In genomic region chr1:23810818-23811420, GRCh38 we compare ENCODE assay signal across 8 cellular contexts. TPM values are rescaled to one million over a fixed set of nuclear protein-coding genes. Genes with fewer than 3 reads are reported as not detected.
DNase-seq lines count a peak whose midpoint lies in the region; ATAC-seq and TF ChIP-seq lines count a peak whose summit lies in the region.

No MANE protein-coding gene starts in this region.

- H3K36me3 ChIP-seq in parathyroid adenoma (ENCODE audit: control insufficient read depth, insufficient read depth, low read length), result no peaks in the 10 kb centered on the region

- H3K4me1 ChIP-seq in parathyroid adenoma, result no peaks in the 10 kb centered on the region

- no peak for DNase-seq in AG09309 (ENCODE audit: low read depth)
- DNase-seq in NCI-H1092 treated with DMSO at 0.1 percent for 48 hours (lab: John Stamatoyannopoulos, UW), result peak; percentile 6
- DNase-seq in activated CD8-positive, alpha-beta memory T cell treated with anti-CD3 and anti-CD28 coated beads, Interleukin-2, amount 50 U/mL, for 4 hours, result peak; percentile 56
- peak; percentile 17 for DNase-seq in fibroblast of the aortic adventitia (ENCODE audit: low read depth)
- no peak for DNase-seq in NCI-H345 (lab: John Stamatoyannopoulos, UW)

- no peaks in the 10 kb centered on the region for H3K79me2 ChIP-seq in parathyroid adenoma

- peak; percentile 69 for TF ChIP-seq CTCF in AG09309 (IDR thresholded peaks at IDR 0.05; ENCODE audit: control insufficient read depth, insufficient read depth, low read depth, low read length, missing control alignments)
- peak; percentile 67 for TF ChIP-seq CTCF in fibroblast of the aortic adventitia (IDR thresholded peaks at IDR 0.05; ENCODE audit: insufficient read depth, low read length)
- TF ChIP-seq CTCF in parathyroid adenoma (IDR thresholded peaks at IDR 0.05), result peak; percentile 38

- no peak overlapping the region for H3K4me2 ChIP-seq in parathyroid adenoma (ENCODE audit: low read length)

- ATAC-seq in GM18909 (IDR thresholded peaks at IDR 0.05; ENCODE audit: poor library complexity, unreplicated experiment) (peak; percentile 65), GM21825 (IDR thresholded peaks at IDR 0.05; ENCODE audit: unreplicated experiment) (no peak)

- H2AFZ ChIP-seq in parathyroid adenoma, result no peak overlapping the region

- no peaks in the 10 kb centered on the region for H3K27me3 ChIP-seq in parathyroid adenoma (ENCODE audit: control insufficient read depth, insufficient read depth, low read length)

- no peak overlapping the region for H3K9ac ChIP-seq in parathyroid adenoma

- H3K4me3 ChIP-seq in AG09309 (ENCODE audit: control insufficient read depth, low read depth, low read length) (no peak overlapping the region), fibroblast of the aortic adventitia (ENCODE audit: low read depth, low read length) (no peak overlapping the region), parathyroid adenoma (ENCODE audit: low read depth, low read length) (no peak overlapping the region)

- H3K9me3 ChIP-seq in parathyroid adenoma (ENCODE audit: control insufficient read depth, low read length), result no peaks in the 10 kb centered on the region

- no peak overlapping the region for H3K27ac ChIP-seq in parathyroid adenoma

RNA-seq across cellular contexts. Expression of gene GALE, which starts 10.4 kb away (rescaled TPM):
- total RNA-seq in fibroblast of the aortic adventitia (ENCODE audit: low replicate concordance), result 5.0 and 16.7 TPM in 2 replicates

RNA-seq across cellular contexts. Expression of gene HMGCL, which starts 14.3 kb away (rescaled TPM):
- 28.4 and 38.1 TPM in 2 replicates for total RNA-seq in fibroblast of the aortic adventitia (ENCODE audit: low replicate concordance)

RNA-seq across cellular contexts. Expression of gene LYPLA2, which starts 20.0 kb away (rescaled TPM):
- 11.8 and 39.9 TPM in 2 replicates for total RNA-seq in fibroblast of the aortic adventitia (ENCODE audit: low replicate concordance)

RNA-seq across cellular contexts. Expression of gene PITHD1, which starts 32.7 kb away (rescaled TPM):
- total RNA-seq in fibroblast of the aortic adventitia (ENCODE audit: low replicate concordance), result 43.8 and 50.0 TPM in 2 replicates

RNA-seq across cellular contexts. Expression of gene FUCA1, which starts 57.2 kb away (rescaled TPM):
- 3.8 and 5.9 TPM in 2 replicates for total RNA-seq in fibroblast of the aortic adventitia (ENCODE audit: low replicate concordance)

Comparison
In these comparisons a context has a peak if more than half of its experiments do, and no peak if none do; other contexts are left out.
1. DNase-seq: peak in NCI-H1092 treated with DMSO at 0.1 percent for 48 hours (single experiment), activated CD8-positive, alpha-beta memory T cell treated with anti-CD3 and anti-CD28 coated beads, Interleukin-2, amount 50 U/mL, for 4 hours (single experiment) and fibroblast of the aortic adventitia (single experiment); none in AG09309 (single experiment) and NCI-H345 (single experiment).
2. Peak in every context shown above with its lines, with median percentiles within 50 percentile points of each other: CTCF ChIP-seq.